ENCODE assay signal across 7 cellular contexts in genomic region chr2:38948387-38948882, GRCh38. TPM values are rescaled to one million over a fixed set of nuclear protein-coding genes. Genes with fewer than 3 reads are reported as not detected.
DNase-seq lines count a peak whose midpoint lies in the region; ATAC-seq and TF ChIP-seq lines count a peak whose summit lies in the region.
"Had no signal": no experiment of that assay in that cellular context is flagged by ENCODE, and none has a peak within 500 bp of the region (broad histone marks: within the 10 kb centered on the region; RNA-seq: fewer than 3 reads in every experiment).

No MANE protein-coding gene starts in this region.

- no peaks in the 10 kb centered on the region for H3K79me2 ChIP-seq in MM.1S (ENCODE audit: low read length)
- H3K79me2 ChIP-seq in PC-3 (ENCODE audit: low read length) = no peaks in the 10 kb centered on the region

- no peak for DNase-seq in MM.1S
- no peak for DNase-seq in PC-3
- no peak for DNase-seq in activated naive CD4-positive, alpha-beta T cell treated with Interleukin-2 at 50 U/mL for 16 hours
- DNase-seq in right atrium auricular region (ENCODE audit: low spot score) = no peak
- DNase-seq in effector CD8-positive, alpha-beta T cell (lab: John Stamatoyannopoulos, UW) = no peak

- no peaks in the 10 kb centered on the region for H3F3A ChIP-seq in MM.1S (ENCODE audit: insufficient read depth, low read length)
- H3F3A ChIP-seq in PC-3 (ENCODE audit: low read length, unreplicated experiment) = peaks cover 4% of the 10 kb centered on the region

- no TSS peak for BruUV-seq in PC-3 (replicated peaks; lab: Mats Ljungman, UMichigan)

- POLR2A ChIA-PET in HEK293 (lab: Yijun Ruan, JAX) (interaction anchor here (1.0 to 1.8 kb wide), 3 partner anchors 16 to 281 kb away, joined by 3 to 12 read pairs (median 4); partner anchors contain the start of gene SRSF7), PC-3 (lab: Charles Lee; ENCODE audit: unreplicated experiment) (interaction anchor here (0.6 kb wide), 1 partner anchor 234 kb away, joined by 5 read pairs; no protein-coding TSS in a partner anchor)

- H3K9me3 ChIP-seq in HEK293 (ENCODE audit: control insufficient read depth, insufficient read depth, low read depth, low read length) (no peaks in the 10 kb centered on the region), MM.1S (replicated peaks; ENCODE audit: insufficient read depth, low read length) (no peaks in the 10 kb centered on the region), PC-3 (ENCODE audit: low read length) (no peaks in the 10 kb centered on the region), right atrium auricular region (no peaks in the 10 kb centered on the region)

- TF ChIP-seq CTCF in HEK293 (tag by site-specific recombination; IDR thresholded peaks at IDR 0.05) (no peak), MM.1S (IDR thresholded peaks at IDR 0.05; ENCODE audit: low read length) (no peak), PC-3 (conservative IDR thresholded peaks at IDR 0.05; ENCODE audit: low read depth, low read length) (no peak), right atrium auricular region (IDR thresholded peaks at IDR 0.05) (no peak)

- H4K20me1 ChIP-seq in MM.1S (ENCODE audit: insufficient read depth, low read length) = no peaks in the 10 kb centered on the region
- H4K20me1 ChIP-seq in PC-3 (ENCODE audit: low read length) = no peaks in the 10 kb centered on the region

- H3K27me3 ChIP-seq in MM.1S (replicated peaks; ENCODE audit: insufficient read depth, low read length) (no peaks in the 10 kb centered on the region), PC-3 (ENCODE audit: low read length) (no peaks in the 10 kb centered on the region), right atrium auricular region (no peaks in the 10 kb centered on the region)

- H3K9me2 ChIP-seq in MM.1S (replicated peaks; ENCODE audit: insufficient read depth, low read length) (no peaks in the 10 kb centered on the region), PC-3 (replicated peaks; ENCODE audit: low read length) (no peaks in the 10 kb centered on the region)

- H3K9ac ChIP-seq in MM.1S (ENCODE audit: low read length) (no peak overlapping the region), PC-3 (ENCODE audit: low read length) (no peak overlapping the region)

- H3K27ac ChIP-seq in HEK293 (ENCODE audit: extremely low read depth, low read depth, low read length) = no peak overlapping the region
- H3K27ac ChIP-seq in MM.1S (ENCODE audit: low read length) = no peak overlapping the region
- H3K27ac ChIP-seq in PC-3 (ENCODE audit: low read length) = no peak overlapping the region
- H3K27ac ChIP-seq in right atrium auricular region = no peak overlapping the region

- intact Hi-C loops in PC-3 (cut with micrococcal nuclease) = loop anchor here (5.0 kb wide), 1 partner anchor 89 kb away; no protein-coding TSS in a partner anchor

- H2AFZ ChIP-seq in MM.1S (ENCODE audit: low read length) (0 out of 2 replicates have a peak overlapping the region, but pooled peaks have one; percentile 26), PC-3 (ENCODE audit: low read length) (peak overlapping the region; percentile 19; the same call in 1 of the 2 replicates)

- CTCF ChIA-PET in HEK293 (lab: Yijun Ruan, JAX) = interaction anchor here (0.6 to 7.7 kb wide), 25 partner anchors 12 to 1318 kb away, joined by 3 to 116 read pairs (median 4); partner anchors contain the start of genes ARHGEF33, DHX57 and MORN2
- CTCF ChIA-PET in PC-3 (lab: Charles Lee) = interaction anchor here (0.7 to 2.3 kb wide), 5 partner anchors 88 to 296 kb away, joined by 3 to 65 read pairs (median 8); no protein-coding TSS in a partner anchor

- H3K4me1 ChIP-seq in HEK293 (ENCODE audit: control insufficient read depth, insufficient read depth, low read length) (peaks cover 9% of the 10 kb centered on the region), MM.1S (ENCODE audit: low read length) (no peaks in the 10 kb centered on the region), PC-3 (ENCODE audit: insufficient read depth, low read length) (peaks cover 21% of the 10 kb centered on the region), right atrium auricular region (no peaks in the 10 kb centered on the region)

- no peaks in the 10 kb centered on the region for H3K36me3 ChIP-seq in HEK293 (ENCODE audit: control insufficient read depth in 2 of 2, insufficient read depth in 1 of 2, low read length in 2 of 2)
- H3K36me3 ChIP-seq in MM.1S (replicated peaks; ENCODE audit: insufficient read depth, low read length) = no peaks in the 10 kb centered on the region
- H3K36me3 ChIP-seq in PC-3 (ENCODE audit: low read depth, low read length) = no peaks in the 10 kb centered on the region
- H3K36me3 ChIP-seq in right atrium auricular region = no peaks in the 10 kb centered on the region

- no peak overlapping the region for H3K4me3 ChIP-seq in HEK293 (ENCODE audit: low read depth, low read length)
- no peak overlapping the region for H3K4me3 ChIP-seq in MM.1S (ENCODE audit: low read length)
- H3K4me3 ChIP-seq in PC-3 (ENCODE audit: low read length) = no peak overlapping the region
- no peak overlapping the region for H3K4me3 ChIP-seq in right atrium auricular region

- H3K4me2 ChIP-seq in MM.1S (ENCODE audit: low read depth, low read length) (no peak overlapping the region), PC-3 (ENCODE audit: low read length) (no peak overlapping the region)

- no peak for ATAC-seq in PC-3

TF ChIP-seq in HEK293, 187 proteins besides CTCF, POLR2A, EP300 and RAD21:
- TF ChIP-seq GLIS2 (tag by site-specific recombination; IDR thresholded peaks at IDR 0.05) (no peak), ZNF366 (tag by site-specific recombination; conservative IDR thresholded peaks at IDR 0.05) (peak; percentile 46; the same call in 1 of the 2 replicates)
TF ChIP-seq in HEK293: peak in this region for 1.

RNA-seq across cellular contexts. Expression of gene ARHGEF33, which starts 58.8 kb away (rescaled TPM):
- total RNA-seq in PC-3 (2014; rRNA removed) (0.04 and 0.06 TPM in 2 replicates), right atrium auricular region (1 to 10 TPM in 1 of 2 donors, under 1 TPM in 1; 0.24 to 1.0 TPM)
- total RNA-seq: H7 had no signal
